Comparison of ENCODE assay signal across 8 cellular contexts in the genomic region with DNA sequence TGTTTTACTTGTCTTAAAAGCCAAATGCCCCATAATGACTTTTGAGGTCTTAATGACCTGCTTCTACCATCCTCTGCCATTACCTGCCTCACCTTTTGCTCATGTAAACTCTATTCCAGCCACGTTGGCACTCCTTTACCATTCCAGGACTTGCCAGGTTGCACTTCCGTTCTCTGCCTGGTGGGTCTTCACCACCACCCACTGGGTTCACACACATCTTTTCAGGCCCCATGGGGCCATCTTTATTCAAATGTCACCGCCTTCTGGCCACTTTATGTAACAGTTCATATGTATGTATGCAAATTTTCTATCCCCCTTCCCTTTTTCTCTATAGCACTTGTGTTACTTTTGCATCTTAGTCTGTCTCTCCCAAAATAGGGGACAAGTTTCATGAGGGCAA. TPM values are rescaled to one million over a fixed set of nuclear protein-coding genes. Genes with fewer than 3 reads are reported as not detected.
A peak's percentile ranks its signal among the peaks of the same experiment; 100 is the strongest.
DNase-seq lines count a peak whose midpoint lies in the region; ATAC-seq and TF ChIP-seq lines count a peak whose summit lies in the region.
"Had no signal": no experiment of that assay in that cellular context is flagged by ENCODE, and none has a peak within 500 bp of the region (broad histone marks: within the 10 kb centered on the region; RNA-seq: fewer than 3 reads in every experiment).

No MANE protein-coding gene starts in this region.

- no peak overlapping the region for H2BK20ac ChIP-seq in H9 (ENCODE audit: low read depth, low read length, poor library complexity, severe bottlenecking)

- H3K14ac ChIP-seq in H9 (ENCODE audit: insufficient read depth, low read length): no peak overlapping the region

- H3K79me1 ChIP-seq in H9 (ENCODE audit: insufficient read depth, low read depth, low read length, poor library complexity, severe bottlenecking): peaks cover 3% of the 10 kb centered on the region

- no peaks in the 10 kb centered on the region for H3K4me1 ChIP-seq in DND-41 (ENCODE audit: insufficient read depth, low read length)
- H3K4me1 ChIP-seq in H9 (ENCODE audit: insufficient read depth, low read length): no peaks in the 10 kb centered on the region

- H2BK12ac ChIP-seq in H9 (ENCODE audit: insufficient read length, low read depth, low read length): no peak overlapping the region

- ATAC-seq in DND-41 (ENCODE audit: insufficient read depth, low read depth) (peak; percentile 57; the same call in 1 of the 3 replicates), activated B cell treated with CpG ODN at 0.5 μM for 24 hours (ENCODE audit: low read depth) (peak; percentile 79), HG02571 (IDR thresholded peaks at IDR 0.05; ENCODE audit: unreplicated experiment) (no peak)

- no peak overlapping the region for H3K23ac ChIP-seq in H9 (ENCODE audit: insufficient read length, low read depth, low read length)

- CTCF ChIA-PET in activated B cell treated with CpG ODN at 0.5 μM for 24 hours (lab: Charles Lee): no interaction called here

- no peak overlapping the region for H3K18ac ChIP-seq in H9 (ENCODE audit: insufficient read length, low read depth, low read length)

- H3K4me2 ChIP-seq in DND-41 (ENCODE audit: insufficient read depth, low read length) (no peak overlapping the region), H9 (ENCODE audit: insufficient read depth, insufficient read length, low read length) (no peak overlapping the region)

- H4K8ac ChIP-seq in H9 (replicated peaks; ENCODE audit: insufficient read length, low read depth, low read length): no peak overlapping the region

- H4K20me1 ChIP-seq in DND-41 (ENCODE audit: insufficient read depth, low read length) (peaks cover 12% of the 10 kb centered on the region; the same call in 1 of the 2 replicates), H9 (ENCODE audit: control insufficient read depth, insufficient read depth, insufficient read length) (no peaks in the 10 kb centered on the region)

- H3T11ph ChIP-seq in H9 (ENCODE audit: low read length): no peak overlapping the region

- H3K27ac Mint-ChIP-seq in H9: peak overlapping the region in 2 of 3 experiments; percentile 11 to 64; a peak in 3 of 7 replicates
- H3K27ac Mint-ChIP-seq in activated B cell treated with CpG ODN at 0.5 μM for 24 hours: no peak overlapping the region
- no peak overlapping the region for H3K27ac Mint-ChIP-seq in mesothelial cell of epicardium

- no peak overlapping the region for H2BK5ac ChIP-seq in H9 (ENCODE audit: insufficient read length, low read length)

- H3K4me3 ChIP-seq in DND-41 (ENCODE audit: low read depth in 1 of 2, low read length in 2 of 2): no peak overlapping the region

- no peak overlapping the region for H3K56ac ChIP-seq in H9 (ENCODE audit: insufficient read length, low read depth, low read length)

- no peak overlapping the region for H3K9ac ChIP-seq in DND-41 (ENCODE audit: low read depth, low read length)
- H3K9ac ChIP-seq in H9 (ENCODE audit: extremely low read depth, insufficient read length, low read length): no peak overlapping the region

- H3K36me3 Mint-ChIP-seq in H9 (ENCODE audit: insufficient read depth in 1 of 3, low read depth in 3 of 3): peaks cover 79 to 99% (median 99%) of the 10 kb centered on the region in 3 experiments; a peak in 6 of 7 replicates
- H3K36me3 Mint-ChIP-seq in activated B cell treated with CpG ODN at 0.5 μM for 24 hours (ENCODE audit: low read depth): peaks cover 99% of the 10 kb centered on the region
- H3K36me3 Mint-ChIP-seq in mesothelial cell of epicardium: peaks cover 61% of the 10 kb centered on the region

- no peak overlapping the region for H2BK15ac ChIP-seq in H9 (ENCODE audit: low read depth, low read length)

- H3K23me2 ChIP-seq in H9 (ENCODE audit: insufficient read length, low read depth, low read length, poor library complexity, severe bottlenecking): no peaks in the 10 kb centered on the region

- no peak overlapping the region for H4K91ac ChIP-seq in H9 (ENCODE audit: insufficient read length, low read depth, low read length)

- no peak overlapping the region for H3K27ac ChIP-seq in DND-41 (ENCODE audit: low read length)
- no peak overlapping the region for H3K27ac ChIP-seq in H9 (ENCODE audit: insufficient read length, low read depth, low read length)

- H3K4ac ChIP-seq in H9 (ENCODE audit: low read depth, low read length): no peak overlapping the region

- H3K79me2 ChIP-seq in DND-41 (ENCODE audit: insufficient read depth, low read length) (peaks cover 3% of the 10 kb centered on the region; the same call in 1 of the 2 replicates), H9 (ENCODE audit: insufficient read depth, low read length) (no peaks in the 10 kb centered on the region)

- H3K4me3 Mint-ChIP-seq in H9 (no peak overlapping the region), activated B cell treated with CpG ODN at 0.5 μM for 24 hours (no peak overlapping the region), mesothelial cell of epicardium (no peak overlapping the region)

- no peak overlapping the region for H2BK120ac ChIP-seq in H9 (ENCODE audit: low read depth, low read length, poor library complexity, severe bottlenecking)

- H3K9me3 ChIP-seq in DND-41 (ENCODE audit: insufficient read depth, low read length, severe bottlenecking) (no peaks in the 10 kb centered on the region), H9 (ENCODE audit: control insufficient read depth, low read depth, low read length) (no peaks in the 10 kb centered on the region)

- TF ChIP-seq CTCF in DND-41 (IDR thresholded peaks at IDR 0.05; ENCODE audit: borderline replicate concordance, extremely low read depth, low read length, poor library complexity, severe bottlenecking) (peak; percentile 33), H9 (conservative IDR thresholded peaks at IDR 0.05) (peak; percentile 43; the same call in 2 of the 3 replicates), activated B cell treated with CpG ODN at 0.5 μM for 24 hours (IDR thresholded peaks at IDR 0.05) (no peak), mesothelial cell of epicardium (IDR thresholded peaks at IDR 0.05; ENCODE audit: unreplicated experiment) (peak; percentile 29)

- H3K9me3 Mint-ChIP-seq in H9 (no peaks in the 10 kb centered on the region), activated B cell treated with CpG ODN at 0.5 μM for 24 hours (no peaks in the 10 kb centered on the region), mesothelial cell of epicardium (no peaks in the 10 kb centered on the region)

- intact Hi-C loops in activated B cell treated with CpG ODN at 0.5 μM for 24 hours (cut with micrococcal nuclease): loop anchor here (1.0 kb wide), 1 partner anchor 238 kb away; no protein-coding TSS in a partner anchor

- peaks cover 100% of the 10 kb centered on the region for H3K36me3 ChIP-seq in DND-41 (ENCODE audit: insufficient read depth, low read length)

- no peaks in the 10 kb centered on the region for H3K27me3 Mint-ChIP-seq in H9 (ENCODE audit: low read depth)
- H3K27me3 Mint-ChIP-seq in activated B cell treated with CpG ODN at 0.5 μM for 24 hours: no peaks in the 10 kb centered on the region
- no peaks in the 10 kb centered on the region for H3K27me3 Mint-ChIP-seq in mesothelial cell of epicardium (ENCODE audit: low read depth)

- POLR2A ChIA-PET in activated B cell treated with CpG ODN at 0.5 μM for 24 hours (lab: Charles Lee): interaction anchor here (0.6 kb wide), 1 partner anchor 110 kb away, joined by 4 read pairs; no protein-coding TSS in a partner anchor

- no peak for DNase-seq in DND-41
- no peak for DNase-seq in H9
- no peak for DNase-seq in activated B cell treated with CpG ODN at 0.5 μM for 24 hours
- no peak for DNase-seq in mesothelial cell of epicardium (ENCODE audit: low spot score in 2 of 2, unreplicated experiment in 2 of 2)
- DNase-seq in stimulated activated naive CD4-positive, alpha-beta T cell treated with Interleukin-2 at 50 U/mL for 16 hours (lab: John Stamatoyannopoulos, UW): no peak
- no peak for DNase-seq in LoVo (ENCODE audit: low spot score)
- DNase-seq: NCI-H187 had no signal

- no peak overlapping the region for H2AK5ac ChIP-seq in H9 (ENCODE audit: insufficient read length, low read length)

- no peak overlapping the region for H4K5ac ChIP-seq in H9 (ENCODE audit: insufficient read length, low read depth, low read length)

- no CpG with 5 or more reads among the region's 3 CpGs for WGBS in H9 (ENCODE audit: extremely low coverage, insufficient read length, low lambda C conversion rate)

- peaks cover 2 to 8% of the 10 kb centered on the region in 2 experiments; a peak in 3 of 4 replicates for H3K4me1 Mint-ChIP-seq in H9
- H3K4me1 Mint-ChIP-seq in activated B cell treated with CpG ODN at 0.5 μM for 24 hours: peaks cover 16% of the 10 kb centered on the region
- no peaks in the 10 kb centered on the region for H3K4me1 Mint-ChIP-seq in mesothelial cell of epicardium

- H3K27me3 ChIP-seq in DND-41 (ENCODE audit: insufficient read depth, low read length, poor library complexity) (no peaks in the 10 kb centered on the region), H9 (ENCODE audit: insufficient read depth, low read length) (no peaks in the 10 kb centered on the region)

- no peak overlapping the region for H2AFZ ChIP-seq in DND-41 (ENCODE audit: low read depth, low read length)
- no peak overlapping the region for H2AFZ ChIP-seq in H9 (ENCODE audit: low read length)

RNA-seq across cellular contexts. Expression of a gene that starts 57.7 kb away (rescaled TPM):
- total RNA-seq in H9 (2021): 257 and 260 TPM in 2 replicates
- 94.8 and 100 TPM in 2 replicates for total RNA-seq in activated B cell treated with CpG ODN at 0.5 μM for 24 hours
- 179 to 186 TPM (median 182 TPM) in 3 replicates for total RNA-seq in mesothelial cell of epicardium

Comparison
In these comparisons a context has a peak if more than half of its experiments do, and no peak if none do; other contexts are left out.
1. H3K27ac Mint-ChIP-seq: peak in H9 (2 of 3); none in activated B cell treated with CpG ODN at 0.5 μM for 24 hours (single experiment) and mesothelial cell of epicardium (single experiment).